ENCODE assay signal across 16 cellular contexts in the genomic region with DNA sequence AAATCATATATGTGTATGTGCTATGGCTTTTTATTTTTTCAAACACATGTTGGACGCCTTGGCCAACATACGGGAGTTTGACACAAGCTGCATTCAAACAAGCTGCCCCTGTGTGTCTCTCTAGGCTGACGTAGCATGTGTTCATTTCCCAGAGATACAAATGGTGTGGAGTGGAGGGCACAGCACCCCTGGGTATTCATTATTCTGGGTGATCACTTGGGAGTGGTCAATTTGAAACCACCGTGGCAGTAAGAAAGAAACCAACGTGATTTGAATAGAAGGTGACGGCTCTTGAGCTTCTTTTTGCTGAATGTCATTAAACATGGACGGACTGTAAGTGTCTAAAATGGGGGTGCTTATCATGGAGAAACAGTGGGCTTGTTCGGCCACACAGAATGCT.
A peak's percentile ranks its signal among the peaks of the same experiment; 100 is the strongest.
DNase-seq lines count a peak whose midpoint lies in the region; ATAC-seq and TF ChIP-seq lines count a peak whose summit lies in the region.
"Had no signal": no experiment of that assay in that cellular context is flagged by ENCODE, and none has a peak within 500 bp of the region (broad histone marks: within the 10 kb centered on the region; RNA-seq: fewer than 3 reads in every experiment).

No MANE protein-coding gene starts in this region.

- DNase-seq in GM12865 (ENCODE audit: low read depth) (peak; percentile 25), glutamatergic neuron (peak; percentile 15), islet precursor cell (no peak), amygdala (lab: John Stamatoyannopoulos, UW) (no peak), suprapubic skin (ENCODE audit: low spot score in 2 of 2) (no peak)
- no peak for DNase-seq in activated CD4-positive, alpha-beta memory T cell treated with anti-CD3 and anti-CD28 coated beads, Interleukin-2, amount 10 ng/mL, durations not matched to agents 7 days and 5 days
- DNase-seq: activated CD4-positive, alpha-beta memory T cell treated with anti-CD3 and anti-CD28 coated beads for 36 hours; activated naive CD8-positive, alpha-beta T cell treated with anti-CD3 and anti-CD28 coated beads for 36 hours; CD8-positive, alpha-beta T cell; effector CD8-positive, alpha-beta T cell; hippocampal formation; mucosa of descending colon had no signal

- H3K4me3 ChIP-seq in GM12865 (ENCODE audit: low read depth, low read length) (no peak overlapping the region), suprapubic skin (no peak overlapping the region)
- H3K4me3 ChIP-seq: HAP-1, mucosa of descending colon had no signal

- peaks cover 0 to 9% (median 5%) of the 10 kb centered on the region in 3 donors for H3K4me1 Mint-ChIP-seq in IgD-negative memory B cell
- peaks cover 12% of the 10 kb centered on the region for H3K4me1 Mint-ChIP-seq in glutamatergic neuron (ENCODE audit: low read depth, unreplicated experiment)
- no peaks in the 10 kb centered on the region for H3K4me1 Mint-ChIP-seq in activated CD4-positive, alpha-beta memory T cell treated with anti-CD3 and anti-CD28 coated beads, Interleukin-2, amount 10 ng/mL, durations not matched to agents 7 days and 5 days
- H3K4me1 Mint-ChIP-seq: activated naive CD8-positive, alpha-beta T cell treated with anti-CD3 and anti-CD28 coated beads for 36 hours had no signal

- no peak overlapping the region for H3K27ac ChIP-seq in suprapubic skin
- H3K27ac ChIP-seq: SK-N-MC had no signal

- no peaks in the 10 kb centered on the region for H3K4me1 ChIP-seq in suprapubic skin

- H3K9me3 Mint-ChIP-seq in IgD-negative memory B cell: no peaks in the 10 kb centered on the region
- no peaks in the 10 kb centered on the region for H3K9me3 Mint-ChIP-seq in glutamatergic neuron (ENCODE audit: unreplicated experiment)
- H3K9me3 Mint-ChIP-seq in activated CD4-positive, alpha-beta memory T cell treated with anti-CD3 and anti-CD28 coated beads, Interleukin-2, amount 10 ng/mL, durations not matched to agents 7 days and 5 days: peaks cover 2% of the 10 kb centered on the region
- H3K9me3 Mint-ChIP-seq: activated CD4-positive, alpha-beta memory T cell treated with anti-CD3 and anti-CD28 coated beads for 36 hours; activated naive CD8-positive, alpha-beta T cell treated with anti-CD3 and anti-CD28 coated beads for 36 hours; CD8-positive, alpha-beta T cell had no signal

- no peak for TF ChIP-seq EP300 in suprapubic skin (IDR thresholded peaks at IDR 0.05)

- no peak for TF ChIP-seq POLR2A in suprapubic skin (IDR thresholded peaks at IDR 0.05)

- H3K4me3 Mint-ChIP-seq in IgD-negative memory B cell: peak overlapping the region in 3 of 4 donors; percentile 40 to 87 (median 44)
- H3K4me3 Mint-ChIP-seq in glutamatergic neuron (ENCODE audit: unreplicated experiment): peak overlapping the region; percentile 70
- no peak overlapping the region for H3K4me3 Mint-ChIP-seq in activated CD4-positive, alpha-beta memory T cell treated with anti-CD3 and anti-CD28 coated beads, Interleukin-2, amount 10 ng/mL, durations not matched to agents 7 days and 5 days
- H3K4me3 Mint-ChIP-seq: activated CD4-positive, alpha-beta memory T cell treated with anti-CD3 and anti-CD28 coated beads for 36 hours; activated naive CD8-positive, alpha-beta T cell treated with anti-CD3 and anti-CD28 coated beads for 36 hours; CD8-positive, alpha-beta T cell had no signal

- H3K36me3 ChIP-seq in suprapubic skin: no peaks in the 10 kb centered on the region
- H3K36me3 ChIP-seq: HAP-1 had no signal

- WGBS in suprapubic skin: 88% methylated on average over 8 of the region's 8 CpGs

- no peaks in the 10 kb centered on the region for H3K27me3 Mint-ChIP-seq in IgD-negative memory B cell
- no peaks in the 10 kb centered on the region for H3K27me3 Mint-ChIP-seq in glutamatergic neuron (ENCODE audit: unreplicated experiment)
- H3K27me3 Mint-ChIP-seq in activated CD4-positive, alpha-beta memory T cell treated with anti-CD3 and anti-CD28 coated beads, Interleukin-2, amount 10 ng/mL, durations not matched to agents 7 days and 5 days: peaks cover 4% of the 10 kb centered on the region

- no peak for TF ChIP-seq CTCF in GM12865 (IDR thresholded peaks at IDR 0.05; ENCODE audit: insufficient read depth, low read depth, low read length, missing control alignments)
- no peak for TF ChIP-seq CTCF in glutamatergic neuron (IDR thresholded peaks at IDR 0.05; ENCODE audit: partially characterized antibody, unreplicated experiment)
- no peak for TF ChIP-seq CTCF in suprapubic skin (IDR thresholded peaks at IDR 0.05)

- CTCF ChIA-PET in activated CD4-positive, alpha-beta memory T cell treated with anti-CD3 and anti-CD28 coated beads, Interleukin-2, amount 10 ng/mL, durations not matched to agents 7 days and 5 days (lab: Charles Lee): no interaction called here

- POLR2A ChIA-PET in activated CD4-positive, alpha-beta memory T cell treated with anti-CD3 and anti-CD28 coated beads, Interleukin-2, amount 10 ng/mL, durations not matched to agents 7 days and 5 days (lab: Charles Lee): no interaction called here

- no peaks in the 10 kb centered on the region for H3K9me3 ChIP-seq in suprapubic skin
- H3K9me3 ChIP-seq: HAP-1, mucosa of descending colon had no signal

- H3K36me3 Mint-ChIP-seq in IgD-negative memory B cell (no peaks in the 10 kb centered on the region), glutamatergic neuron (ENCODE audit: unreplicated experiment) (no peaks in the 10 kb centered on the region)
- H3K36me3 Mint-ChIP-seq in activated CD4-positive, alpha-beta memory T cell treated with anti-CD3 and anti-CD28 coated beads, Interleukin-2, amount 10 ng/mL, durations not matched to agents 7 days and 5 days (ENCODE audit: low read depth): no peaks in the 10 kb centered on the region
- H3K36me3 Mint-ChIP-seq: activated CD4-positive, alpha-beta memory T cell treated with anti-CD3 and anti-CD28 coated beads for 36 hours; activated naive CD8-positive, alpha-beta T cell treated with anti-CD3 and anti-CD28 coated beads for 36 hours; CD8-positive, alpha-beta T cell had no signal

- H3K27ac Mint-ChIP-seq in IgD-negative memory B cell: peak overlapping the region in 1 of 3 donors; percentile 71
- H3K27ac Mint-ChIP-seq in glutamatergic neuron (ENCODE audit: unreplicated experiment): peak overlapping the region; percentile 96
- H3K27ac Mint-ChIP-seq in activated CD4-positive, alpha-beta memory T cell treated with anti-CD3 and anti-CD28 coated beads, Interleukin-2, amount 10 ng/mL, durations not matched to agents 7 days and 5 days: no peak overlapping the region
- H3K27ac Mint-ChIP-seq: activated CD4-positive, alpha-beta memory T cell treated with anti-CD3 and anti-CD28 coated beads for 36 hours; activated naive CD8-positive, alpha-beta T cell treated with anti-CD3 and anti-CD28 coated beads for 36 hours; CD8-positive, alpha-beta T cell had no signal

- ATAC-seq in GM21515 (IDR thresholded peaks at IDR 0.05; ENCODE audit: unreplicated experiment): peak; percentile 58
- ATAC-seq: CD8-positive, alpha-beta T cell; mucosa of descending colon had no signal

- H3K27me3 ChIP-seq in suprapubic skin: no peaks in the 10 kb centered on the region

Comparison
In these comparisons a context has a peak if more than half of its experiments do, and no peak if none do; other contexts are left out.
1. DNase-seq: peak in GM12865 (single experiment) and glutamatergic neuron (single experiment); none in islet precursor cell (single experiment), amygdala (0 of 56), suprapubic skin (0 of 2) and activated CD4-positive, alpha-beta memory T cell treated with anti-CD3 and anti-CD28 coated beads, Interleukin-2, amount 10 ng/mL, durations not matched to agents 7 days and 5 days (single experiment).